ENCODE assay signal across 8 cellular contexts in genomic region chr19:1651061-1651547, GRCh38. TPM values are rescaled to one million over a fixed set of nuclear protein-coding genes. Genes with fewer than 3 reads are reported as not detected.
DNase-seq lines count a peak whose midpoint lies in the region; ATAC-seq and TF ChIP-seq lines count a peak whose summit lies in the region.

No MANE protein-coding gene starts in this region.

- peaks cover 4% of the 10 kb centered on the region for H3K36me3 Mint-ChIP-seq in progenitor cell of endocrine pancreas (ENCODE audit: insufficient read depth)

- H3K27ac Mint-ChIP-seq in progenitor cell of endocrine pancreas, result peak overlapping the region; percentile 99

- H3K27me3 Mint-ChIP-seq in progenitor cell of endocrine pancreas, result no peaks in the 10 kb centered on the region

- no peak for TF ChIP-seq CTCF in esophagus squamous epithelium (IDR thresholded peaks at IDR 0.05)
- TF ChIP-seq CTCF in progenitor cell of endocrine pancreas (IDR thresholded peaks at IDR 0.05; ENCODE audit: unreplicated experiment), result no peak

- peak overlapping the region; percentile 75 to 96 (median 88) for H3K4me3 ChIP-seq in esophagus squamous epithelium

- 0% methylated on average over 14 to 15 of the region's 21 CpGs for WGBS in esophagus squamous epithelium, 2 donors

- peak overlapping the region; percentile 92 for H3K4me3 Mint-ChIP-seq in progenitor cell of endocrine pancreas (ENCODE audit: low read depth)

- H3K4me1 Mint-ChIP-seq in progenitor cell of endocrine pancreas (ENCODE audit: low read depth), result peaks cover 8% of the 10 kb centered on the region

- H3K9me3 ChIP-seq in esophagus squamous epithelium, result no peaks in the 10 kb centered on the region

- peak overlapping the region; percentile 65 to 100 (median 99) for H3K27ac ChIP-seq in esophagus squamous epithelium

- H3K36me3 ChIP-seq in esophagus squamous epithelium, result peaks cover 0 to 33% (median 0%) of the 10 kb centered on the region in 3 donors

- intact Hi-C loops in esophagus squamous epithelium (cut with DNase I), result no loop called here

- no peaks in the 10 kb centered on the region for H3K27me3 ChIP-seq in esophagus squamous epithelium

- no peak for ATAC-seq in HG03139 (IDR thresholded peaks at IDR 0.05; ENCODE audit: unreplicated experiment)
- no peak for ATAC-seq in HG02571 (IDR thresholded peaks at IDR 0.05; ENCODE audit: unreplicated experiment)
- no peak for ATAC-seq in GM18909 (IDR thresholded peaks at IDR 0.05; ENCODE audit: poor library complexity, unreplicated experiment)

- peaks cover 8 to 57% (median 12%) of the 10 kb centered on the region in 3 donors for H3K4me1 ChIP-seq in esophagus squamous epithelium

- peak; percentile 39 for DNase-seq in AG20443 (ENCODE audit: low spot score)
- peak; percentile 50 for DNase-seq in KBM-7
- DNase-seq in activated CD8-positive, alpha-beta memory T cell treated with anti-CD3 and anti-CD28 coated beads, Interleukin-2, amount 50 U/mL, for 1 hour (ENCODE audit: extremely low read depth), result peak; percentile 41
- DNase-seq in esophagus squamous epithelium (lab: John Stamatoyannopoulos, UW), result no peak
- no peak for DNase-seq in progenitor cell of endocrine pancreas (ENCODE audit: low spot score, unreplicated experiment)

- no peaks in the 10 kb centered on the region for H3K9me3 Mint-ChIP-seq in progenitor cell of endocrine pancreas (ENCODE audit: low read depth)

- TF ChIP-seq POLR2A in esophagus squamous epithelium (IDR thresholded peaks at IDR 0.05), result no peak

- in situ Hi-C loops in KBM-7 (cut with MboI; ENCODE audit: low pct_unique_long_range_greater_than_20kb, low sequenced_read_pairs), result no loop called here

RNA-seq across cellular contexts. Expression of gene TCF3, which starts 1.3 kb away (rescaled TPM):
- total RNA-seq in esophagus squamous epithelium (10 to 100 TPM; 29.9 to 66.0 (median 47.9) TPM), progenitor cell of endocrine pancreas (318 and 334 TPM in 2 replicates)

RNA-seq across cellular contexts. Expression of gene UQCR11, which starts 45.8 kb away (rescaled TPM):
- 10 to 100 TPM; 47.1 to 74.4 (median 59.1) TPM for total RNA-seq in esophagus squamous epithelium
- 156 and 171 TPM in 2 replicates for total RNA-seq in progenitor cell of endocrine pancreas

RNA-seq across cellular contexts. Expression of gene MBD3, which starts 58.4 kb away (rescaled TPM):
- total RNA-seq in esophagus squamous epithelium (10 to 100 TPM; 74.8 to 87.9 (median 84.3) TPM), progenitor cell of endocrine pancreas (131 and 133 TPM in 2 replicates)

Comparison
In these comparisons a context has a peak if more than half of its experiments do, and no peak if none do; other contexts are left out.
1. DNase-seq: peak in AG20443 (single experiment), KBM-7 (single experiment) and activated CD8-positive, alpha-beta memory T cell treated with anti-CD3 and anti-CD28 coated beads, Interleukin-2, amount 50 U/mL, for 1 hour (single experiment); none in esophagus squamous epithelium (single experiment) and progenitor cell of endocrine pancreas (single experiment).